ENCODE assay signal across 30 cellular contexts in the genomic region with DNA sequence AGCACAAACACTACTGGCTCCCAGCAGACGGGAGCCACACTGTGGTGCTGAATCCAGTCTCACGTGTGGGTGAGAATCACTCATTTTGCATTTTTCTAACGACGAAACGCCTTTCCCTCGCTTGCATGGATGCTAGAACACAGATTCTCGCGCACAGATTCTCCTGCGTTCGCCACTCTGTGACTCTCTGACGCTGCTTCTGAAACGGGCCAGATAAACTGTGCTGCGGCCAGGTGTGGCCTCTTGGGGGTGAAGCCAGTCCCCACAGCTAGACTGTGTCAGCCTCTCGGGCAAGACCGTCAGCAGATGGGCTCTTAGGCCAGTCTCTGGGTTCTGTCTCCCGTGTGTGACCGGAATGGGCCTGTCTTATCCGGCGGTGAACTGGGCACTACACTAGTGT. TPM values are rescaled to one million over a fixed set of nuclear protein-coding genes. Genes with fewer than 3 reads are reported as not detected.
DNase-seq lines count a peak whose midpoint lies in the region; ATAC-seq, FAIRE-seq and TF ChIP-seq lines count a peak whose summit lies in the region.
"Had no signal": no experiment of that assay in that cellular context is flagged by ENCODE, and none has a peak within 500 bp of the region (broad histone marks: within the 10 kb centered on the region; RNA-seq: fewer than 3 reads in every experiment).

No MANE protein-coding gene starts in this region.

- H3K4me1 Mint-ChIP-seq in GM23338 (peaks cover 36% of the 10 kb centered on the region), type B pancreatic cell (ENCODE audit: unreplicated experiment) (peaks cover 35% of the 10 kb centered on the region)
- H3K4me1 Mint-ChIP-seq: activated CD4-positive, alpha-beta memory T cell treated with anti-CD3 and anti-CD28 coated beads, Interleukin-2, amount 10 ng/mL, durations not matched to agents 7 days and 5 days had no signal

- H3K27me3 ChIP-seq in GM23338 (ENCODE audit: insufficient read depth) (no peaks in the 10 kb centered on the region), bronchial epithelial cell (ENCODE audit: control insufficient read depth, insufficient read depth, low read length) (no peaks in the 10 kb centered on the region), right lobe of liver (no peaks in the 10 kb centered on the region), MG63 (no peaks in the 10 kb centered on the region)
- H3K27me3 ChIP-seq: adrenal gland, brain microvascular endothelial cell, transverse colon had no signal

- no peaks in the 10 kb centered on the region for H4K20me1 ChIP-seq in GM23338 (replicated peaks; ENCODE audit: insufficient read depth)

- no peak for DNase-seq in GM23338 (ENCODE audit: low spot score)
- DNase-seq in bronchial epithelial cell (ENCODE audit: low read depth), result no peak
- DNase-seq in right lobe of liver, result peak in 1 of 3 donors; percentile 36
- DNase-seq in type B pancreatic cell (ENCODE audit: extremely low spot score, unreplicated experiment), result no peak
- DNase-seq in MG63, result no peak
- no peak for DNase-seq in GM12891 (ENCODE audit: insufficient read length, low spot score)
- no peak for DNase-seq in MV-4-11 (lab: John Stamatoyannopoulos, UW)
- DNase-seq: activated CD4-positive, alpha-beta memory T cell treated with anti-CD3 and anti-CD28 coated beads, Interleukin-2, amount 10 ng/mL, durations not matched to agents 7 days and 5 days; activated CD4-positive, alpha-beta T cell treated with anti-CD3 and anti-CD28 coated beads for 1 hour; activated CD8-positive, alpha-beta memory T cell treated with anti-CD3 and anti-CD28 coated beads, Interleukin-2, amount 50 U/mL, for 48 hours; activated naive CD4-positive, alpha-beta T cell treated with Interleukin-2 at 50 U/mL for 16 hours; adrenal gland; brain microvascular endothelial cell; DND-41; GF-D8; GOT3; NCI-H1092 treated with DMSO at 0.1 percent for 48 hours; NCI-H1930; NCI-H524; PC-3; SHP77; stimulated activated CD4-positive, alpha-beta T cell treated with anti-CD3 and anti-CD28 coated beads, Interleukin-15, amount 100 ng/mL, for 24 hours; stimulated activated CD4-positive, alpha-beta T cell treated with anti-CD3 and anti-CD28 coated beads, Interleukin-4, amount 100 ng/mL, for 4 hours; transverse colon had no signal

- no peak overlapping the region for H2AFZ ChIP-seq in GM23338

- H3K4me3 ChIP-seq in GM23338 (no peak overlapping the region), bronchial epithelial cell (ENCODE audit: low read depth, low read length) (no peak overlapping the region), right lobe of liver (peak overlapping the region in 2 of 3 donors; percentile 30 to 52), MG63 (no peak overlapping the region)
- H3K4me3 ChIP-seq: adrenal gland, left lung had no signal

- H3K36me3 ChIP-seq in GM23338 (ENCODE audit: insufficient read depth), result no peaks in the 10 kb centered on the region
- peaks cover 43% of the 10 kb centered on the region for H3K36me3 ChIP-seq in bronchial epithelial cell (ENCODE audit: control insufficient read depth, insufficient read depth, low read length)
- H3K36me3 ChIP-seq in right lobe of liver, result no peaks in the 10 kb centered on the region
- H3K36me3 ChIP-seq in MG63, result no peaks in the 10 kb centered on the region
- H3K36me3 ChIP-seq: adrenal gland, brain microvascular endothelial cell, left lung, transverse colon had no signal

- peaks cover 11% of the 10 kb centered on the region for H3K27me3 Mint-ChIP-seq in GM23338 (ENCODE audit: insufficient read depth, low read depth, poor library complexity)
- peaks cover 4% of the 10 kb centered on the region for H3K27me3 Mint-ChIP-seq in type B pancreatic cell

- ATAC-seq in GM23338 (no peak), right lobe of liver (no peak), GM18870 (IDR thresholded peaks at IDR 0.05; ENCODE audit: unreplicated experiment) (no peak)
- ATAC-seq: PC-3 had no signal

- WGBS in right lobe of liver (ENCODE audit: insufficient coverage, low coverage, low lambda C conversion rate, missing lambda C conversion rate), result 40% methylated on average over 8 of the region's 19 CpGs

- H3K27ac Mint-ChIP-seq in GM23338 (peak overlapping the region; percentile 78), type B pancreatic cell (peak overlapping the region; percentile 70)
- H3K27ac Mint-ChIP-seq: activated CD4-positive, alpha-beta memory T cell treated with anti-CD3 and anti-CD28 coated beads, Interleukin-2, amount 10 ng/mL, durations not matched to agents 7 days and 5 days; activated T-helper 1 cell treated with anti-CD3 and anti-CD28 coated beads, Interleukin-12 subunit alpha, Interleukin-12 subunit beta, Interleukin-2, Interleukin-4 antibody, amounts not matched to agents 30 ng/mL and 10 ng/mL and 1 ng/mL, durations not matched to agents 14 hours and 24 hours and 36 hours had no signal

- no peak overlapping the region for H3K27ac ChIP-seq in GM23338 (ENCODE audit: low read depth)
- peak overlapping the region in 2 of 3 donors; percentile 93 to 96 for H3K27ac ChIP-seq in right lobe of liver
- H3K27ac ChIP-seq: adrenal gland, brain microvascular endothelial cell, C4-2B had no signal

- intact Hi-C loops in right lobe of liver (cut with DNase I), result loop anchor here in 1 of 2 donors (10.0 kb wide), 1 partner anchor 165 kb away; no protein-coding TSS in a partner anchor

- H3K4me1 ChIP-seq in GM23338 (ENCODE audit: insufficient read depth), result peaks cover 21% of the 10 kb centered on the region
- peaks cover 0 to 44% (median 12%) of the 10 kb centered on the region in 4 donors for H3K4me1 ChIP-seq in right lobe of liver

- H3K4me3 Mint-ChIP-seq in GM23338 (no peak overlapping the region; the same call in 2 of the 3 replicates), type B pancreatic cell (peak overlapping the region; percentile 61)
- H3K4me3 Mint-ChIP-seq: activated CD4-positive, alpha-beta memory T cell treated with anti-CD3 and anti-CD28 coated beads, Interleukin-2, amount 10 ng/mL, durations not matched to agents 7 days and 5 days; activated T-helper 1 cell treated with anti-CD3 and anti-CD28 coated beads, Interleukin-12 subunit alpha, Interleukin-12 subunit beta, Interleukin-2, Interleukin-4 antibody, amounts not matched to agents 30 ng/mL and 10 ng/mL and 1 ng/mL, durations not matched to agents 14 hours and 24 hours and 36 hours had no signal

- H3K9me3 Mint-ChIP-seq in GM23338 (no peaks in the 10 kb centered on the region; the same call in 2 of the 3 replicates), type B pancreatic cell (peaks cover 5% of the 10 kb centered on the region)

- H3K4me2 ChIP-seq in GM23338, result no peak overlapping the region

- FAIRE-seq in bronchial epithelial cell (lab: Jason Lieb, UNC), result peak; percentile 47
- no peak for FAIRE-seq in GM12891 (lab: Jason Lieb, UNC)
- FAIRE-seq: endothelial cell of umbilical vein, frontal cortex had no signal

- no peaks in the 10 kb centered on the region for H3K79me2 ChIP-seq in GM23338 (replicated peaks; ENCODE audit: insufficient read depth)

- H3F3A ChIP-seq in GM23338 (replicated peaks; ENCODE audit: low read depth), result 0 out of 2 replicates have a peak, but pooled peaks cover 5% of the 10 kb centered on the region

- H3K36me3 Mint-ChIP-seq in GM23338 (ENCODE audit: low read depth), result peaks cover 24% of the 10 kb centered on the region
- H3K36me3 Mint-ChIP-seq in type B pancreatic cell, result peaks cover 13% of the 10 kb centered on the region

- no peaks in the 10 kb centered on the region for H3K9me2 ChIP-seq in GM23338 (ENCODE audit: insufficient read depth)

- TF ChIP-seq CTCF in GM23338 (conservative IDR thresholded peaks at IDR 0.05; ENCODE audit: low read depth in 2 of 2) (no peak), bronchial epithelial cell (IDR thresholded peaks at IDR 0.05; ENCODE audit: insufficient read depth, low read length, severe bottlenecking) (no peak), right lobe of liver (IDR thresholded peaks at IDR 0.05) (no peak), type B pancreatic cell (conservative IDR thresholded peaks at IDR 0.05) (no peak)

- TF ChIP-seq POLR2A in right lobe of liver (IDR thresholded peaks at IDR 0.05) (no peak), GM12891 (IDR thresholded peaks at IDR 0.05; ENCODE audit: low read depth, low read length) (no peak)

- H3K9me3 ChIP-seq in right lobe of liver (no peaks in the 10 kb centered on the region), MG63 (no peaks in the 10 kb centered on the region)

TF ChIP-seq in GM23338, 12 proteins besides CTCF, POLR2A, EP300 and RAD21 (continues in another document):
- TF ChIP-seq POLR2AphosphoS5 (IDR thresholded peaks at IDR 0.05; ENCODE audit: low read depth) (no peak), CREB1 (CRISPR knock-in tag; IDR thresholded peaks at IDR 0.05; ENCODE audit: low read depth) (no peak), NANOG (IDR thresholded peaks at IDR 0.05; ENCODE audit: borderline replicate concordance) (no peak), ZNF331 (CRISPR knock-in tag; IDR thresholded peaks at IDR 0.05; ENCODE audit: low read depth) (no peak), STAT1 (IDR thresholded peaks at IDR 0.05; ENCODE audit: unreplicated experiment) (no peak)

TF ChIP-seq in GM12891, 5 proteins besides CTCF, POLR2A, EP300 and RAD21:
- no peak for TF ChIP-seq POU2F2 (IDR thresholded peaks at IDR 0.05; ENCODE audit: low read depth, low read length)
- TF ChIP-seq TAF1 (IDR thresholded peaks at IDR 0.05; ENCODE audit: low read depth, low read length), result no peak
- TF ChIP-seq POLR2AphosphoS5 (IDR thresholded peaks at IDR 0.05; ENCODE audit: low read depth, low read length), result no peak
- TF ChIP-seq SPI1 (IDR thresholded peaks at IDR 0.05; ENCODE audit: low read depth, low read length), result no peak
- TF ChIP-seq PAX5 (IDR thresholded peaks at IDR 0.05; ENCODE audit: insufficient read depth, low read length, severe bottlenecking), result no peak

RNA-seq across cellular contexts. Expression of a gene that starts 44.6 kb away (rescaled TPM):
- total RNA-seq in GM23338 (2014; rRNA removed; shearing (Covaris generic)), result 58.7 and 70.4 TPM in 2 replicates
- polyA plus RNA-seq in GM23338 (2016; fragmentation: Nextera tagmentation; extraction: Ambion mirVana), result 40.3 and 48.3 TPM in 2 replicates
- total RNA-seq in bronchial epithelial cell (32.3 and 38.7 TPM in 2 replicates), right lobe of liver (10 to 100 TPM; 17.2 to 24.2 (median 19.9) TPM), type B pancreatic cell (ENCODE audit: low replicate concordance) (46.6 and 68.4 TPM in 2 replicates)
- total RNA-seq in MG63 (2014; rRNA removed; shearing (Covaris generic); ENCODE audit: low replicate concordance), result 53.9 and 62.1 TPM in 2 replicates
- polyA plus RNA-seq in GM12891 (2012; ENCODE audit: low read depth, missing spikeins), result 27.3 TPM

Comparison
In these comparisons a context has a peak if more than half of its experiments do, and no peak if none do; other contexts are left out.
1. H3K4me3 ChIP-seq: peak in right lobe of liver (2 of 3); none in GM23338 (single experiment), bronchial epithelial cell (single experiment) and MG63 (single experiment).